In genomic region chr12:109052415-109053323, GRCh38 we compare ENCODE assay signal across 8 cellular contexts. TPM values are rescaled to one million over a fixed set of nuclear protein-coding genes. Genes with fewer than 3 reads are reported as not detected.
DNase-seq lines count a peak whose midpoint lies in the region; ATAC-seq, FAIRE-seq and TF ChIP-seq lines count a peak whose summit lies in the region.

Gene USP30, plus strand, starts transcription at chr12:109052576. Its CDS starts 103 bp downstream, at chr12:109052679.

- no peak for TF ChIP-seq CTCF in DND-41 (IDR thresholded peaks at IDR 0.05; ENCODE audit: borderline replicate concordance, extremely low read depth, low read length, poor library complexity, severe bottlenecking)
- no peak for TF ChIP-seq CTCF in natural killer cell (IDR thresholded peaks at IDR 0.05)

- ATAC-seq in DND-41 (ENCODE audit: insufficient read depth, low read depth): peak; percentile 89
- ATAC-seq in GM21737 (IDR thresholded peaks at IDR 0.05; ENCODE audit: unreplicated experiment): peak; percentile 63
- peak; percentile 65 for ATAC-seq in activated T-helper 17 cell treated with anti-CD3 and anti-CD28 coated beads, Interleukin-2, amount 50 U/mL, for 72 hours (replicated peaks)
- peak; percentile 65 to 90 (median 85) for ATAC-seq in natural killer cell
- peak; percentile 81 to 90 for ATAC-seq in stimulated activated naive B cell treated with anti-CD40 and anti-IgM and Interleukin-4, amounts not matched to agents 10 μg/mL and 1 μg/mL and 100 μg/mL, for 72 hours (replicated peaks)

- peak within 1 kb of the TSS; percentile 83 for H3K9ac ChIP-seq in DND-41 (ENCODE audit: low read depth, low read length)

- H3K27ac ChIP-seq in DND-41 (ENCODE audit: low read length): peak within 1 kb of the TSS; percentile 80

- peak within 1 kb of the TSS; percentile 55 to 89 for H3K4me3 ChIP-seq in DND-41 (ENCODE audit: low read depth in 1 of 2, low read length in 2 of 2)

- peaks cover 5% of the 10 kb centered on the region for H3K4me1 Mint-ChIP-seq in activated T-helper 17 cell treated with anti-CD3 and anti-CD28 coated beads, Interleukin-2, amount 50 U/mL, for 72 hours
- peaks cover 23 to 27% of the 10 kb centered on the region in 2 donors for H3K4me1 Mint-ChIP-seq in natural killer cell
- peaks cover 9 to 14% of the 10 kb centered on the region in 2 donors for H3K4me1 Mint-ChIP-seq in stimulated activated naive B cell treated with anti-CD40 and anti-IgM and Interleukin-4, amounts not matched to agents 10 μg/mL and 1 μg/mL and 100 μg/mL, for 72 hours

- no peaks in the 10 kb centered on the region for H4K20me1 ChIP-seq in DND-41 (ENCODE audit: insufficient read depth, low read length)

- H3K27me3 ChIP-seq in DND-41 (ENCODE audit: insufficient read depth, low read length, poor library complexity): no peaks in the 10 kb centered on the region

- no peaks in the 10 kb centered on the region for H3K9me3 ChIP-seq in DND-41 (ENCODE audit: insufficient read depth, low read length, severe bottlenecking)

- FAIRE-seq in RCC 7860 (lab: Jason Lieb, UNC): no peak

- H3K4me1 ChIP-seq in DND-41 (ENCODE audit: insufficient read depth, low read length): peaks cover 23% of the 10 kb centered on the region

- H3K27me3 Mint-ChIP-seq in activated T-helper 17 cell treated with anti-CD3 and anti-CD28 coated beads, Interleukin-2, amount 50 U/mL, for 72 hours: no peaks in the 10 kb centered on the region
- H3K27me3 Mint-ChIP-seq in natural killer cell (ENCODE audit: low read depth in 2 of 2): no peaks in the 10 kb centered on the region
- H3K27me3 Mint-ChIP-seq in stimulated activated naive B cell treated with anti-CD40 and anti-IgM and Interleukin-4, amounts not matched to agents 10 μg/mL and 1 μg/mL and 100 μg/mL, for 72 hours: no peaks in the 10 kb centered on the region

- H3K4me3 Mint-ChIP-seq in activated T-helper 17 cell treated with anti-CD3 and anti-CD28 coated beads, Interleukin-2, amount 50 U/mL, for 72 hours: peak within 1 kb of the TSS; percentile 82
- H3K4me3 Mint-ChIP-seq in natural killer cell: peak within 1 kb of the TSS; percentile 99
- peak within 1 kb of the TSS; percentile 93 to 98 for H3K4me3 Mint-ChIP-seq in stimulated activated naive B cell treated with anti-CD40 and anti-IgM and Interleukin-4, amounts not matched to agents 10 μg/mL and 1 μg/mL and 100 μg/mL, for 72 hours

- DNase-seq in DND-41 (peak; percentile 82), KG1 (lab: John Stamatoyannopoulos, UW) (peak; percentile 51), RCC 7860 (ENCODE audit: low spot score) (peak; percentile 60), fibroblast of peridontal ligament (ENCODE audit: extremely low read depth) (peak; percentile 89), natural killer cell (peak; percentile 83)
- DNase-seq in stimulated activated naive B cell treated with anti-CD40 and anti-IgM and Interleukin-4, amounts not matched to agents 10 μg/mL and 1 μg/mL and 100 μg/mL, for 72 hours: peak; percentile 77

- peaks cover 15% of the 10 kb centered on the region for H3K79me2 ChIP-seq in DND-41 (ENCODE audit: insufficient read depth, low read length)

- intact Hi-C loops in natural killer cell (cut with micrococcal nuclease): loop anchor here (1.0 to 10.0 kb wide), 5 partner anchors 41 to 492 kb away; partner anchors contain the start of genes ALKBH2, CORO1C, SART3 and SELPLG

- no peaks in the 10 kb centered on the region for H3K9me3 Mint-ChIP-seq in activated T-helper 17 cell treated with anti-CD3 and anti-CD28 coated beads, Interleukin-2, amount 50 U/mL, for 72 hours
- H3K9me3 Mint-ChIP-seq in natural killer cell: no peaks in the 10 kb centered on the region
- H3K9me3 Mint-ChIP-seq in stimulated activated naive B cell treated with anti-CD40 and anti-IgM and Interleukin-4, amounts not matched to agents 10 μg/mL and 1 μg/mL and 100 μg/mL, for 72 hours: no peaks in the 10 kb centered on the region

- H3K36me3 ChIP-seq in DND-41 (ENCODE audit: insufficient read depth, low read length): peaks cover 3% of the 10 kb centered on the region

- peak within 1 kb of the TSS; percentile 83 for H3K27ac Mint-ChIP-seq in activated T-helper 17 cell treated with anti-CD3 and anti-CD28 coated beads, Interleukin-2, amount 50 U/mL, for 72 hours
- peak within 1 kb of the TSS; percentile 94 to 97 for H3K27ac Mint-ChIP-seq in natural killer cell
- peak within 1 kb of the TSS; percentile 96 for H3K27ac Mint-ChIP-seq in stimulated activated naive B cell treated with anti-CD40 and anti-IgM and Interleukin-4, amounts not matched to agents 10 μg/mL and 1 μg/mL and 100 μg/mL, for 72 hours

- peaks cover 12% of the 10 kb centered on the region for H3K36me3 Mint-ChIP-seq in activated T-helper 17 cell treated with anti-CD3 and anti-CD28 coated beads, Interleukin-2, amount 50 U/mL, for 72 hours (ENCODE audit: low read depth)
- H3K36me3 Mint-ChIP-seq in natural killer cell: no peaks in the 10 kb centered on the region
- H3K36me3 Mint-ChIP-seq in stimulated activated naive B cell treated with anti-CD40 and anti-IgM and Interleukin-4, amounts not matched to agents 10 μg/mL and 1 μg/mL and 100 μg/mL, for 72 hours: no peaks in the 10 kb centered on the region

- H2AFZ ChIP-seq in DND-41 (ENCODE audit: low read depth, low read length): peak within 1 kb of the TSS; percentile 100

- H3K4me2 ChIP-seq in DND-41 (ENCODE audit: insufficient read depth, low read length): peak within 1 kb of the TSS; percentile 87

RNA-seq across cellular contexts. Expression of gene USP30, which starts in this region (rescaled TPM):
- total RNA-seq in activated T-helper 17 cell treated with anti-CD3 and anti-CD28 coated beads, Interleukin-2, amount 50 U/mL, for 72 hours: 10 to 100 TPM in 1 of 2 donors, 1 to 10 TPM in 1; 8.5 to 11.6 TPM
- total RNA-seq in natural killer cell: 10 to 100 TPM; 18.4 to 20.8 (median 20.1) TPM

Comparison
In these comparisons a context has a peak if more than half of its experiments do, and no peak if none do; other contexts are left out.
1. Peak in every context shown above with its lines: DNase-seq, ATAC-seq, H3K4me3 ChIP-seq and H3K27ac ChIP-seq.